In genomic region chr11:1750481-1750839, GRCh38 we compare ENCODE assay signal across 10 cellular contexts. TPM values are rescaled to one million over a fixed set of nuclear protein-coding genes. Genes with fewer than 3 reads are reported as not detected.
DNase-seq lines count a peak whose midpoint lies in the region; ATAC-seq and TF ChIP-seq lines count a peak whose summit lies in the region.
"Had no signal": no experiment of that assay in that cellular context is flagged by ENCODE, and none has a peak within 500 bp of the region (broad histone marks: within the 10 kb centered on the region; RNA-seq: fewer than 3 reads in every experiment).

TSS of gene IFITM10 (minus strand) at chr11:1750595. CDS start at chr11:1750442, 153 bp downstream.

- H3K4me1 ChIP-seq in stomach, result peaks cover 34 to 74% (median 52%) of the 10 kb centered on the region in 4 donors

- H3K9me3 Mint-ChIP-seq in IgD-negative memory B cell (peaks cover 0 to 6% (median 2%) of the 10 kb centered on the region in 3 donors), immature natural killer cell (no peaks in the 10 kb centered on the region)

- intact Hi-C loops in stomach (cut with DNase I; ENCODE audit: low total_unique reads), result no loop called here

- H3K9me3 ChIP-seq in stomach, result no peaks in the 10 kb centered on the region

- no peak for TF ChIP-seq EP300 in stomach (IDR thresholded peaks at IDR 0.05)

- H3K36me3 Mint-ChIP-seq in IgD-negative memory B cell (peaks cover 3% of the 10 kb centered on the region), immature natural killer cell (peaks cover 0 to 9% (median 3%) of the 10 kb centered on the region in 3 donors)

- H3K27ac ChIP-seq in stomach, result peak within 1 kb of the TSS in 4 of 5 donors; percentile 11 to 42 (median 19)

- H3K27ac Mint-ChIP-seq in IgD-negative memory B cell (peak within 1 kb of the TSS in 2 of 3 donors; percentile 53 to 86), immature natural killer cell (peak within 1 kb of the TSS in 3 of 6 donors; percentile 35 to 66 (median 57))

- H3K4me3 ChIP-seq in astrocyte of the spinal cord (ENCODE audit: low read depth, low read length) (peak within 1 kb of the TSS; percentile 48), stomach (peak within 1 kb of the TSS; percentile 22 to 39 (median 33))

- peak within 1 kb of the TSS in 1 of 4 donors; percentile 65 for H3K4me3 Mint-ChIP-seq in IgD-negative memory B cell
- H3K4me3 Mint-ChIP-seq in immature natural killer cell, result peak within 1 kb of the TSS; percentile 55 to 74 (median 62)

- H3K27me3 Mint-ChIP-seq in IgD-negative memory B cell, result peaks cover 15% of the 10 kb centered on the region
- H3K27me3 Mint-ChIP-seq in immature natural killer cell (ENCODE audit: low read depth in 3 of 3), result peaks cover 2 to 21% (median 13%) of the 10 kb centered on the region in 3 donors

- TF ChIP-seq CTCF in astrocyte of the spinal cord (IDR thresholded peaks at IDR 0.05; ENCODE audit: low read depth, low read length), result no peak
- TF ChIP-seq CTCF in stomach (IDR thresholded peaks at IDR 0.05), result no peak

- no peak for TF ChIP-seq POLR2A in stomach (IDR thresholded peaks at IDR 0.05)

- DNase-seq in astrocyte of the spinal cord (ENCODE audit: low read depth, low spot score), result no peak
- DNase-seq in immature natural killer cell, result no peak
- DNase-seq in stomach, result peak; percentile 52
- DNase-seq in D341Med (ENCODE audit: low spot score), result no peak
- no peak for DNase-seq in stimulated activated naive CD4-positive, alpha-beta T cell treated with Interleukin-2 at 50 U/mL for 16 hours (lab: John Stamatoyannopoulos, UW)
- DNase-seq: Karpas-422; stimulated activated CD8-positive, alpha-beta memory T cell treated with anti-CD3 and anti-CD28 coated beads, Interleukin-4, amount 100 ng/mL, for 48 hours had no signal

- in situ Hi-C loops in astrocyte of the spinal cord (cut with HindIII; ENCODE audit: low sequenced_read_pairs), result no loop called here

- peaks cover 32 to 40% (median 37%) of the 10 kb centered on the region in 4 donors for H3K36me3 ChIP-seq in stomach

- H3K4me1 Mint-ChIP-seq in IgD-negative memory B cell, result peaks cover 0 to 7% (median 0%) of the 10 kb centered on the region in 3 donors
- H3K4me1 Mint-ChIP-seq in immature natural killer cell, result peaks cover 49 to 62% of the 10 kb centered on the region in 2 donors

- ATAC-seq in HG02870 (IDR thresholded peaks at IDR 0.05; ENCODE audit: unreplicated experiment) (no peak), HG02884 (IDR thresholded peaks at IDR 0.05; ENCODE audit: unreplicated experiment) (no peak)

- WGBS in stomach, 5 donors, result 19 to 28% (median 22%) methylated on average over 5 to 6 of the region's 6 CpGs

- peaks cover 6 to 32% (median 23%) of the 10 kb centered on the region in 3 donors for H3K27me3 ChIP-seq in stomach

RNA-seq across cellular contexts. Expression of gene IFITM10, which starts in this region (rescaled TPM):
- polyA plus RNA-seq in IgD-negative memory B cell, result 0.06 TPM
- under 1 TPM; 0.09 to 0.93 (median 0.39) TPM for polyA plus RNA-seq in immature natural killer cell
- total RNA-seq in stomach, result under 1 TPM in 1 of 5 donors, not detected in 4; 0.72 TPM
- polyA plus RNA-seq in stomach, result 1 to 10 TPM in 1 of 3 donors, under 1 TPM in 2; 0.19 to 1.1 (median 0.95) TPM
